18 cellular contexts compared by ENCODE assay signal in genomic region chr15:59176653-59177444, GRCh38. TPM values are rescaled to one million over a fixed set of nuclear protein-coding genes. Genes with fewer than 3 reads are reported as not detected.
DNase-seq lines count a peak whose midpoint lies in the region; ATAC-seq, FAIRE-seq and TF ChIP-seq lines count a peak whose summit lies in the region.
"Had no signal": no experiment of that assay in that cellular context is flagged by ENCODE, and none has a peak within 500 bp of the region (broad histone marks: within the 10 kb centered on the region; RNA-seq: fewer than 3 reads in every experiment).

No MANE protein-coding gene starts in this region.

- H3K79me2 ChIP-seq in HepG2 (ENCODE audit: insufficient read depth, low read length), result no peaks in the 10 kb centered on the region

- 85% methylated on average over 10 of the region's 10 CpGs for WGBS in right cardiac atrium
- WGBS in HepG2 (ENCODE audit: low lambda C conversion rate), result 95% methylated on average over 10 of the region's 10 CpGs

- DNase-seq in right cardiac atrium (no peak), Right ventricle myocardium superior (no peak), caudate nucleus (lab: John Stamatoyannopoulos, UW) (peak in 1 of 61 donors; percentile 11), OCI-M1 (lab: John Stamatoyannopoulos, UW) (no peak), HepG2 (ENCODE audit: low spot score) (no peak)
- DNase-seq: activated CD4-positive, alpha-beta T cell treated with anti-CD3 and anti-CD28 coated beads for 48 hours; activated T-cell treated with anti-CD3 and anti-CD28 coated beads for 4 hours; GF-D8; mammary epithelial cell; NCI-H1694 treated with DMSO at 0.1 percent for 48 hours; NCI-H510A treated with DMSO at 0.1 percent for 48 hours; sigmoid colon; stimulated activated naive CD4-positive, alpha-beta T cell; T-helper 9 cell had no signal

- H3K27ac ChIP-seq in right cardiac atrium (ENCODE audit: low read length) (peak overlapping the region; percentile 59), caudate nucleus (ENCODE audit: low read depth, low read length) (peak overlapping the region; percentile 9), neutrophil (peak overlapping the region; percentile 25), HepG2 (ENCODE audit: extremely low read length, insufficient read depth, low read length) (no peak overlapping the region)

- POLR2A ChIA-PET in HepG2 (lab: Yijun Ruan, JAX), result no interaction called here

- TF ChIP-seq EP300 in HepG2 (IDR thresholded peaks at IDR 0.05; ENCODE audit: low read depth in 2 of 2, low read length in 2 of 2), result no peak
- TF ChIP-seq EP300 in HepG2 (CRISPR knock-in tag; IDR thresholded peaks at IDR 0.05; ENCODE audit: borderline replicate concordance), result no peak

- H3K36me3 ChIP-seq in neutrophil (no peaks in the 10 kb centered on the region), HepG2 (replicated peaks in 1 of 2; ENCODE audit: control insufficient read depth in 1 of 2, insufficient read depth in 2 of 2, low read length in 2 of 2) (peaks cover 2 to 3% of the 10 kb centered on the region in 2 experiments; a peak in 2 of 5 replicates)

- BruUV-seq in HepG2 (replicated peaks; lab: Mats Ljungman, UMichigan), result no TSS peak

- no peaks in the 10 kb centered on the region for H3K9me3 ChIP-seq in right cardiac atrium (ENCODE audit: control insufficient read depth, low read length)
- no peaks in the 10 kb centered on the region for H3K9me3 ChIP-seq in neutrophil
- peaks cover 5% of the 10 kb centered on the region for H3K9me3 ChIP-seq in HepG2 (ENCODE audit: low read length)

- ATAC-seq in right cardiac atrium (no peak), Right ventricle myocardium superior (ENCODE audit: poor library complexity) (no peak), HepG2 (no peak), GM18502 (IDR thresholded peaks at IDR 0.05; ENCODE audit: poor library complexity, unreplicated experiment) (no peak), GM21717 (IDR thresholded peaks at IDR 0.05; ENCODE audit: unreplicated experiment) (no peak)

- in situ Hi-C loops in HepG2 (cut with HindIII; ENCODE audit: extremely low pct_ligation_motif_present, low pct_unique_long_range_greater_than_20kb), result no loop called here

- FAIRE-seq in HepG2 (lab: Jason Lieb, UNC), result no peak

- intact Hi-C loops in right cardiac atrium (cut with DNase I), result loop anchor here in 1 of 4 donors (10.0 kb wide), 1 partner anchor 318 kb away; no protein-coding TSS in a partner anchor
- intact Hi-C loops in Right ventricle myocardium superior (cut with DNase I), result no loop called here
- intact Hi-C loops in HepG2 (cut with micrococcal nuclease; ENCODE audit: unreplicated experiment), result no loop called here

- no peak overlapping the region for H3K9ac ChIP-seq in HepG2 (ENCODE audit: insufficient read depth, low read depth, low read length)

- no peaks in the 10 kb centered on the region for H4K20me1 ChIP-seq in HepG2 (ENCODE audit: insufficient read depth, low read length)

- H2AFZ ChIP-seq in HepG2 (ENCODE audit: low read length), result no peak overlapping the region

- H3K27me3 ChIP-seq in right cardiac atrium (ENCODE audit: control insufficient read depth, insufficient read depth) (no peaks in the 10 kb centered on the region), neutrophil (peaks cover 49% of the 10 kb centered on the region), HepG2 (ENCODE audit: control insufficient read depth in 1 of 2, insufficient read depth in 2 of 2, low read length in 2 of 2) (no peaks in the 10 kb centered on the region)
- H3K27me3 ChIP-seq: sigmoid colon had no signal

- no peak overlapping the region for H3K4me3 ChIP-seq in right cardiac atrium (ENCODE audit: low read length)
- no peak overlapping the region for H3K4me3 ChIP-seq in neutrophil (ENCODE audit: low read depth in 1 of 2, low read length in 1 of 2)
- H3K4me3 ChIP-seq in HepG2 (replicated peaks in 1 of 3; ENCODE audit: insufficient read depth in 1 of 3, low read depth in 2 of 3, low read length in 3 of 3), result no peak overlapping the region
- H3K4me3 ChIP-seq: sigmoid colon had no signal

- CTCF ChIA-PET in HepG2 (lab: Yijun Ruan, JAX; ENCODE audit: low intra/inter-chr PET ratio, low total read pairs), result no interaction called here

- H3K4me2 ChIP-seq in HepG2 (ENCODE audit: low read depth, low read length), result no peak overlapping the region

- TF ChIP-seq POLR2A in HepG2 (IDR thresholded peaks at IDR 0.05; ENCODE audit: insufficient read depth in 1 of 2, low read depth in 2 of 2, low read length in 2 of 2), result no peak

- H3K4me1 ChIP-seq in right cardiac atrium (ENCODE audit: control insufficient read depth, insufficient read depth, low read length) (no peaks in the 10 kb centered on the region), neutrophil (ENCODE audit: control insufficient read depth in 1 of 2, insufficient read depth in 1 of 2, low read depth in 1 of 2, low read length in 1 of 2) (peaks cover 0 to 5% of the 10 kb centered on the region in 2 experiments), HepG2 (ENCODE audit: insufficient read depth, low read length) (no peaks in the 10 kb centered on the region)

- no peak for TF ChIP-seq RAD21 in HepG2 (CRISPR knock-in tag; IDR thresholded peaks at IDR 0.05)

- TF ChIP-seq CTCF in neutrophil (IDR thresholded peaks at IDR 0.05) (no peak), HepG2 (CRISPR knock-in tag; IDR thresholded peaks at IDR 0.05) (no peak)

TF ChIP-seq in HepG2, 621 proteins besides CTCF, POLR2A, EP300 and RAD21:
- TF ChIP-seq TFDP2 (CRISPR knock-in tag; IDR thresholded peaks at IDR 0.05), result no peak
- no peak for TF ChIP-seq RELA (CRISPR knock-in tag; IDR thresholded peaks at IDR 0.05)
- TF ChIP-seq, protein P1, sequence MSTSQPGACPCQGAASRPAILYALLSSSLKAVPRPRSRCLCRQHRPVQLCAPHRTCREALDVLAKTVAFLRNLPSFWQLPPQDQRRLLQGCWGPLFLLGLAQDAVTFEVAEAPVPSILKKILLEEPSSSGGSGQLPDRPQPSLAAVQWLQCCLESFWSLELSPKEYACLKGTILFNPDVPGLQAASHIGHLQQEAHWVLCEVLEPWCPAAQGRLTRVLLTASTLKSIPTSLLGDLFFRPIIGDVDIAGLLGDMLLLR (CRISPR knock-in tag; IDR thresholded peaks at IDR 0.05), result no peak

RNA-seq across cellular contexts. Expression of gene LDHAL6B, which starts 29.8 kb away (rescaled TPM):
- total RNA-seq in right cardiac atrium (not detected), Right ventricle myocardium superior (not detected), HepG2 (2016; rRNA removed; fragmentation: Illumina TruSeq; extraction: Trizol) (not detected in 2 replicates)
- polyA plus RNA-seq in right cardiac atrium (not detected), HepG2 (2011; rRNA removed) (not detected in 2 replicates)
- total RNA-seq in HepG2 (2016; cell fraction: cytosol; rRNA removed; fragmentation: Illumina TruSeq; extraction: Trizol; ENCODE audit: low read depth), result not detected in 2 replicates
- total RNA-seq in HepG2 (2016; cell fraction: insoluble cytoplasmic fraction; rRNA removed; fragmentation: Illumina TruSeq; extraction: Trizol), result not detected in 2 replicates
- total RNA-seq in HepG2 (2016; cell fraction: membrane; rRNA removed; fragmentation: Illumina TruSeq; extraction: Trizol), result not detected in 2 replicates
- total RNA-seq in HepG2 (2016; cell fraction: nucleus; rRNA removed; fragmentation: Illumina TruSeq; extraction: Trizol), result not detected in 2 replicates
- not detected in 2 replicates for polyA plus RNA-seq in HepG2 (2011; cell fraction: cytosol; rRNA removed)
- not detected in 2 replicates for polyA plus RNA-seq in HepG2 (2011; cell fraction: nucleus; rRNA removed)
- not detected in 2 replicates for polyA plus RNA-seq in HepG2 (2012)
- polyA plus RNA-seq in HepG2 (2016; cell fraction: cytosol; fragmentation: Illumina TruSeq; extraction: Trizol; ENCODE audit: low read depth), result not detected in 2 replicates
- polyA plus RNA-seq in HepG2 (2016; cell fraction: insoluble cytoplasmic fraction; fragmentation: Illumina TruSeq; extraction: Trizol; ENCODE audit: low read depth), result not detected in 2 replicates
- not detected in 2 replicates for polyA plus RNA-seq in HepG2 (2016; cell fraction: membrane; fragmentation: Illumina TruSeq; extraction: Trizol; ENCODE audit: low read depth)
- not detected in 2 replicates for polyA plus RNA-seq in HepG2 (2016; cell fraction: nucleus; fragmentation: Illumina TruSeq; extraction: Trizol; ENCODE audit: insufficient read depth, low read depth)
- polyA minus RNA-seq in HepG2 (2011; rRNA and poly(A)+ RNA removed; ENCODE audit: low replicate concordance), result not detected in 2 replicates
- not detected in 2 replicates for polyA minus RNA-seq in HepG2 (2011; cell fraction: cytosol; rRNA and poly(A)+ RNA removed)
- polyA minus RNA-seq in HepG2 (2011; cell fraction: nucleus; rRNA and poly(A)+ RNA removed), result not detected in 2 replicates
- total RNA-seq: A673, mammary epithelial cell, sigmoid colon had no signal
- polyA plus RNA-seq: mammary epithelial cell, sigmoid colon had no signal
